In genomic region chr7:732094-732541, GRCh38 we compare ENCODE assay signal across 9 cellular contexts. TPM values are rescaled to one million over a fixed set of nuclear protein-coding genes. Genes with fewer than 3 reads are reported as not detected.
DNase-seq lines count a peak whose midpoint lies in the region; ATAC-seq and TF ChIP-seq lines count a peak whose summit lies in the region.
"Had no signal": no experiment of that assay in that cellular context is flagged by ENCODE, and none has a peak within 500 bp of the region (broad histone marks: within the 10 kb centered on the region; RNA-seq: fewer than 3 reads in every experiment).

No MANE protein-coding gene starts in this region.

- H3K27ac ChIP-seq in right atrium auricular region: peak overlapping the region; percentile 81 to 82
- H3K27ac ChIP-seq in MM.1S (ENCODE audit: low read length): no peak overlapping the region

- H3K9me3 Mint-ChIP-seq in activated T-cell treated with anti-CD3 and anti-CD28 coated beads, Interleukin-2, amount 50 U/mL, for 4 hours: no peaks in the 10 kb centered on the region
- no peaks in the 10 kb centered on the region for H3K9me3 Mint-ChIP-seq in activated T-cell treated with anti-CD3 and anti-CD28 coated beads, Interleukin-2, amount 50 U/mL, for 24 hours
- H3K9me3 Mint-ChIP-seq in type B pancreatic cell: no peaks in the 10 kb centered on the region
- H3K9me3 Mint-ChIP-seq: CD8-positive, alpha-beta T cell had no signal

- peaks cover 12% of the 10 kb centered on the region for H3K4me1 Mint-ChIP-seq in activated T-cell treated with anti-CD3 and anti-CD28 coated beads, Interleukin-2, amount 50 U/mL, for 4 hours (ENCODE audit: low read depth)
- H3K4me1 Mint-ChIP-seq in activated T-cell treated with anti-CD3 and anti-CD28 coated beads, Interleukin-2, amount 50 U/mL, for 24 hours (ENCODE audit: low read depth): peaks cover 32% of the 10 kb centered on the region
- H3K4me1 Mint-ChIP-seq in type B pancreatic cell (ENCODE audit: unreplicated experiment): peaks cover 9% of the 10 kb centered on the region

- ATAC-seq in activated T-cell treated with anti-CD3 and anti-CD28 coated beads, Interleukin-2, amount 50 U/mL, for 4 hours: peak; percentile 25 to 53
- no peak for ATAC-seq in HG03196 (IDR thresholded peaks at IDR 0.05; ENCODE audit: unreplicated experiment)
- ATAC-seq: CD8-positive, alpha-beta T cell had no signal

- no peaks in the 10 kb centered on the region for H3K27me3 Mint-ChIP-seq in activated T-cell treated with anti-CD3 and anti-CD28 coated beads, Interleukin-2, amount 50 U/mL, for 4 hours (ENCODE audit: low read depth)
- no peaks in the 10 kb centered on the region for H3K27me3 Mint-ChIP-seq in activated T-cell treated with anti-CD3 and anti-CD28 coated beads, Interleukin-2, amount 50 U/mL, for 24 hours
- no peaks in the 10 kb centered on the region for H3K27me3 Mint-ChIP-seq in type B pancreatic cell

- peak; percentile 28 for DNase-seq in activated T-cell treated with anti-CD3 and anti-CD28 coated beads, Interleukin-2, amount 50 U/mL, for 4 hours
- DNase-seq in activated T-cell treated with anti-CD3 and anti-CD28 coated beads, Interleukin-2, amount 50 U/mL, for 24 hours: no peak
- DNase-seq in SW480 (ENCODE audit: low spot score) (peak; percentile 90), right atrium auricular region (ENCODE audit: low spot score) (no peak), type B pancreatic cell (ENCODE audit: extremely low spot score, unreplicated experiment) (peak; percentile 65), HuH-7 (ENCODE audit: low spot score) (no peak), MM.1S (no peak)

- H3K4me1 ChIP-seq in right atrium auricular region (peaks cover 0 to 45% of the 10 kb centered on the region in 2 donors), MM.1S (ENCODE audit: low read length) (peaks cover 4% of the 10 kb centered on the region; the same call in 1 of the 2 replicates)

- H3K27ac Mint-ChIP-seq in activated T-cell treated with anti-CD3 and anti-CD28 coated beads, Interleukin-2, amount 50 U/mL, for 24 hours: no peak overlapping the region
- H3K27ac Mint-ChIP-seq in type B pancreatic cell: peak overlapping the region; percentile 7
- H3K27ac Mint-ChIP-seq: CD8-positive, alpha-beta T cell had no signal

- peaks cover 17% of the 10 kb centered on the region for H3K36me3 Mint-ChIP-seq in activated T-cell treated with anti-CD3 and anti-CD28 coated beads, Interleukin-2, amount 50 U/mL, for 4 hours (ENCODE audit: insufficient read depth)
- H3K36me3 Mint-ChIP-seq in activated T-cell treated with anti-CD3 and anti-CD28 coated beads, Interleukin-2, amount 50 U/mL, for 24 hours (ENCODE audit: low read depth): peaks cover 30% of the 10 kb centered on the region
- peaks cover 5% of the 10 kb centered on the region for H3K36me3 Mint-ChIP-seq in type B pancreatic cell

- peaks cover 4 to 8% of the 10 kb centered on the region in 2 donors for H3K9me3 ChIP-seq in right atrium auricular region
- H3K9me3 ChIP-seq in MM.1S (replicated peaks; ENCODE audit: insufficient read depth, low read length): no peaks in the 10 kb centered on the region

- no peak overlapping the region for H2AFZ ChIP-seq in MM.1S (ENCODE audit: low read length)

- H3K4me3 ChIP-seq in right atrium auricular region (no peak overlapping the region), MM.1S (ENCODE audit: low read length) (no peak overlapping the region)

- no peaks in the 10 kb centered on the region for H3K27me3 ChIP-seq in right atrium auricular region
- no peaks in the 10 kb centered on the region for H3K27me3 ChIP-seq in MM.1S (replicated peaks; ENCODE audit: insufficient read depth, low read length)

- no peaks in the 10 kb centered on the region for H4K20me1 ChIP-seq in MM.1S (ENCODE audit: insufficient read depth, low read length)

- H3F3A ChIP-seq in MM.1S (ENCODE audit: insufficient read depth, low read length): no peaks in the 10 kb centered on the region

- no peak overlapping the region for H3K4me3 Mint-ChIP-seq in activated T-cell treated with anti-CD3 and anti-CD28 coated beads, Interleukin-2, amount 50 U/mL, for 4 hours
- no peak overlapping the region for H3K4me3 Mint-ChIP-seq in activated T-cell treated with anti-CD3 and anti-CD28 coated beads, Interleukin-2, amount 50 U/mL, for 24 hours
- peak overlapping the region; percentile 0 for H3K4me3 Mint-ChIP-seq in type B pancreatic cell
- H3K4me3 Mint-ChIP-seq: CD8-positive, alpha-beta T cell had no signal

- H3K9me2 ChIP-seq in MM.1S (replicated peaks; ENCODE audit: insufficient read depth, low read length): no peaks in the 10 kb centered on the region

- no peak overlapping the region for H3K9ac ChIP-seq in MM.1S (ENCODE audit: low read length)

- peak in 1 of 2 donors; percentile 59 for TF ChIP-seq CTCF in right atrium auricular region (IDR thresholded peaks at IDR 0.05)
- TF ChIP-seq CTCF in type B pancreatic cell (conservative IDR thresholded peaks at IDR 0.05): no peak
- TF ChIP-seq CTCF in MM.1S (IDR thresholded peaks at IDR 0.05; ENCODE audit: low read length): no peak

- H3K4me2 ChIP-seq in MM.1S (ENCODE audit: low read depth, low read length): no peak overlapping the region

- H3K36me3 ChIP-seq in right atrium auricular region (peaks cover 9% of the 10 kb centered on the region), MM.1S (replicated peaks; ENCODE audit: insufficient read depth, low read length) (peaks cover 9% of the 10 kb centered on the region)

- H3K79me2 ChIP-seq in MM.1S (ENCODE audit: low read length): peaks cover 73% of the 10 kb centered on the region

RNA-seq across cellular contexts. Expression of gene PRKAR1B, which starts 5.0 kb away (rescaled TPM):
- 10 to 100 TPM; 38.8 to 58.6 (median 49.9) TPM for total RNA-seq in activated T-cell treated with anti-CD3 and anti-CD28 coated beads, Interleukin-2, amount 50 U/mL, for 4 hours
- total RNA-seq in right atrium auricular region (10 to 100 TPM; 15.1 to 15.9 TPM), type B pancreatic cell (ENCODE audit: low replicate concordance) (18.4 and 26.1 TPM in 2 replicates)

RNA-seq across cellular contexts. Expression of gene DNAAF5, which starts 5.6 kb away (rescaled TPM):
- total RNA-seq in activated T-cell treated with anti-CD3 and anti-CD28 coated beads, Interleukin-2, amount 50 U/mL, for 4 hours: 10 to 100 TPM; 52.3 to 69.3 (median 52.3) TPM
- 10 to 100 TPM; 19.0 to 35.5 TPM for total RNA-seq in right atrium auricular region
- 42.4 and 45.6 TPM in 2 replicates for total RNA-seq in type B pancreatic cell (ENCODE audit: low replicate concordance)

Comparison
In these comparisons a context has a peak if more than half of its experiments do, and no peak if none do; other contexts are left out.
1. DNase-seq: peak in activated T-cell treated with anti-CD3 and anti-CD28 coated beads, Interleukin-2, amount 50 U/mL, for 4 hours (single experiment), SW480 (single experiment) and type B pancreatic cell (single experiment); none in activated T-cell treated with anti-CD3 and anti-CD28 coated beads, Interleukin-2, amount 50 U/mL, for 24 hours (single experiment), right atrium auricular region (single experiment), HuH-7 (single experiment) and MM.1S (single experiment).